ENCODE assay signal across 8 cellular contexts in genomic region chr17:30831663-30832437, GRCh38. TPM values are rescaled to one million over a fixed set of nuclear protein-coding genes. Genes with fewer than 3 reads are reported as not detected.
DNase-seq lines count a peak whose midpoint lies in the region; TF ChIP-seq lines count a peak whose summit lies in the region.

A gene with protein sequence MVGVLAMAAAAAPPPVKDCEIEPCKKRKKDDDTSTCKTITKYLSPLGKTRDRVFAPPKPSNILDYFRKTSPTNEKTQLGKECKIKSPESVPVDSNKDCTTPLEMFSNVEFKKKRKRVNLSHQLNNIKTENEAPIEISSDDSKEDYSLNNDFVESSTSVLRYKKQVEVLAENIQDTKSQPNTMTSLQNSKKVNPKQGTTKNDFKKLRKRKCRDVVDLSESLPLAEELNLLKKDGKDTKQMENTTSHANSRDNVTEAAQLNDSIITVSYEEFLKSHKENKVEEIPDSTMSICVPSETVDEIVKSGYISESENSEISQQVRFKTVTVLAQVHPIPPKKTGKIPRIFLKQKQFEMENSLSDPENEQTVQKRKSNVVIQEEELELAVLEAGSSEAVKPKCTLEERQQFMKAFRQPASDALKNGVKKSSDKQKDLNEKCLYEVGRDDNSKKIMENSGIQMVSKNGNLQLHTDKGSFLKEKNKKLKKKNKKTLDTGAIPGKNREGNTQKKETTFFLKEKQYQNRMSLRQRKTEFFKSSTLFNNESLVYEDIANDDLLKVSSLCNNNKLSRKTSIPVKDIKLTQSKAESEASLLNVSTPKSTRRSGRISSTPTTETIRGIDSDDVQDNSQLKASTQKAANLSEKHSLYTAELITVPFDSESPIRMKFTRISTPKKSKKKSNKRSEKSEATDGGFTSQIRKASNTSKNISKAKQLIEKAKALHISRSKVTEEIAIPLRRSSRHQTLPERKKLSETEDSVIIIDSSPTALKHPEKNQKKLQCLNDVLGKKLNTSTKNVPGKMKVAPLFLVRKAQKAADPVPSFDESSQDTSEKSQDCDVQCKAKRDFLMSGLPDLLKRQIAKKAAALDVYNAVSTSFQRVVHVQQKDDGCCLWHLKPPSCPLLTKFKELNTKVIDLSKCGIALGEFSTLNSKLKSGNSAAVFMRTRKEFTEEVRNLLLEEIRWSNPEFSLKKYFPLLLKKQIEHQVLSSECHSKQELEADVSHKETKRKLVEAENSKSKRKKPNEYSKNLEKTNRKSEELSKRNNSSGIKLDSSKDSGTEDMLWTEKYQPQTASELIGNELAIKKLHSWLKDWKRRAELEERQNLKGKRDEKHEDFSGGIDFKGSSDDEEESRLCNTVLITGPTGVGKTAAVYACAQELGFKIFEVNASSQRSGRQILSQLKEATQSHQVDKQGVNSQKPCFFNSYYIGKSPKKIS (N-terminal part only) (plus strand): TSS chr17:30831966. CDS start chr17:30832348, 382 bp downstream.

- H3K9me2 ChIP-seq in SK-N-SH: no peaks in the 10 kb centered on the region

- peak within 1 kb of the TSS; percentile 78 to 90 for H3K4me3 ChIP-seq in SK-N-SH (ENCODE audit: low read depth in 2 of 2, low read length in 1 of 2)

- H2AFZ ChIP-seq in SK-N-SH (ENCODE audit: low read depth): peak within 1 kb of the TSS; percentile 98

- no peaks in the 10 kb centered on the region for H3K27me3 ChIP-seq in SK-N-SH (ENCODE audit: insufficient read depth)

- peaks cover 23% of the 10 kb centered on the region for H3K4me1 Mint-ChIP-seq in activated naive CD4-positive, alpha-beta T cell treated with anti-CD3 and anti-CD28 coated beads for 36 hours (ENCODE audit: low read depth)

- H3K79me2 ChIP-seq in SK-N-SH (ENCODE audit: insufficient read depth): peaks cover 39% of the 10 kb centered on the region

- no peaks in the 10 kb centered on the region for H3K9me3 ChIP-seq in SK-N-SH

- WGBS in SK-N-SH (ENCODE audit: low lambda C conversion rate): under 1% methylated on average over 54 of the region's 59 CpGs

- POLR2A ChIA-PET in SK-N-SH (lab: Yijun Ruan, JAX): no interaction called here

- TF ChIP-seq EP300 in SK-N-SH (IDR thresholded peaks at IDR 0.05; ENCODE audit: borderline replicate concordance in 1 of 2, low read depth in 1 of 2, low read length in 1 of 2): no peak; a peak in 1 of 4 replicates

- peak within 1 kb of the TSS; percentile 97 for H3K4me3 Mint-ChIP-seq in activated naive CD4-positive, alpha-beta T cell treated with anti-CD3 and anti-CD28 coated beads for 36 hours

- no peak for TF ChIP-seq RAD21 in SK-N-SH (IDR thresholded peaks at IDR 0.05; ENCODE audit: low read length)

- peaks cover 22% of the 10 kb centered on the region for H3K36me3 Mint-ChIP-seq in activated naive CD4-positive, alpha-beta T cell treated with anti-CD3 and anti-CD28 coated beads for 36 hours (ENCODE audit: low read depth)

- DNase-seq in DMS153 (lab: John Stamatoyannopoulos, UW): peak; percentile 79
- DNase-seq in HCEC 1CT: peak; percentile 89
- DNase-seq in NCI-H1092 treated with DMSO at 0.1 percent for 48 hours (lab: John Stamatoyannopoulos, UW): peak; percentile 93
- peak; percentile 92 for DNase-seq in SK-N-SH
- peak; percentile 93 for DNase-seq in activated naive CD4-positive, alpha-beta T cell treated with anti-CD3 and anti-CD28 coated beads for 36 hours
- peak; percentile 66 for DNase-seq in glomerular endothelial cell (ENCODE audit: extremely low read depth, low read depth, low spot score)
- peak in 55 of 56 donors; percentile 18 to 93 (median 81) for DNase-seq in nucleus accumbens (lab: John Stamatoyannopoulos, UW)
- DNase-seq in superior temporal gyrus (ENCODE audit: extremely low spot score): peak; percentile 96

- intact Hi-C loops in activated naive CD4-positive, alpha-beta T cell treated with anti-CD3 and anti-CD28 coated beads for 36 hours (cut with micrococcal nuclease): loop anchor here (1.0 to 5.0 kb wide), 4 partner anchors 8 to 716 kb away; partner anchors contain the start of genes CRLF3, NSRP1 and TEFM

- peak within 1 kb of the TSS; percentile 35 to 72 for H3K27ac ChIP-seq in SK-N-SH (ENCODE audit: low read depth in 2 of 2, low read length in 1 of 2)

- H3K4me2 ChIP-seq in SK-N-SH: peak within 1 kb of the TSS; percentile 88

- peaks cover 0 to 14% of the 10 kb centered on the region in 2 experiments; a peak in 2 of 4 replicates for H3K4me1 ChIP-seq in SK-N-SH (ENCODE audit: control insufficient read depth in 1 of 2, insufficient read depth in 2 of 2, low read depth in 1 of 2, low read length in 1 of 2)

- H3F3A ChIP-seq in SK-N-SH (replicated peaks; ENCODE audit: insufficient read depth): peaks cover 7% of the 10 kb centered on the region

- no peaks in the 10 kb centered on the region for H4K20me1 ChIP-seq in SK-N-SH (ENCODE audit: insufficient read depth)

- CTCF ChIA-PET in SK-N-SH (lab: Yijun Ruan, JAX): interaction anchor here (0.5 to 0.9 kb wide), 2 partner anchors 9 to 18 kb away, joined by 3 read pairs; no protein-coding TSS in a partner anchor
- CTCF ChIA-PET in activated naive CD4-positive, alpha-beta T cell treated with anti-CD3 and anti-CD28 coated beads for 36 hours (lab: Charles Lee): interaction anchor here (0.6 to 1.0 kb wide), 3 partner anchors 12 to 454 kb away, joined by 3 to 4 read pairs (median 4); no protein-coding TSS in a partner anchor

- TF ChIP-seq CTCF in SK-N-SH (IDR thresholded peaks at IDR 0.05): no peak

- peaks cover 1 to 2% of the 10 kb centered on the region in 2 experiments for H3K36me3 ChIP-seq in SK-N-SH (replicated peaks in 1 of 2; ENCODE audit: control insufficient read depth in 1 of 2, insufficient read depth in 2 of 2, low read length in 1 of 2)

- no peaks in the 10 kb centered on the region for H3K9me3 Mint-ChIP-seq in activated naive CD4-positive, alpha-beta T cell treated with anti-CD3 and anti-CD28 coated beads for 36 hours

- peak within 1 kb of the TSS; percentile 91 for H3K9ac ChIP-seq in SK-N-SH

- peak within 1 kb of the TSS; percentile 90 for H3K27ac Mint-ChIP-seq in activated naive CD4-positive, alpha-beta T cell treated with anti-CD3 and anti-CD28 coated beads for 36 hours

- H3K27me3 Mint-ChIP-seq in activated naive CD4-positive, alpha-beta T cell treated with anti-CD3 and anti-CD28 coated beads for 36 hours (ENCODE audit: low read depth): no peaks in the 10 kb centered on the region

TF ChIP-seq in SK-N-SH, 30 proteins besides CTCF, POLR2A, EP300 and RAD21 (continues in another document):
- TF ChIP-seq, protein P1, sequence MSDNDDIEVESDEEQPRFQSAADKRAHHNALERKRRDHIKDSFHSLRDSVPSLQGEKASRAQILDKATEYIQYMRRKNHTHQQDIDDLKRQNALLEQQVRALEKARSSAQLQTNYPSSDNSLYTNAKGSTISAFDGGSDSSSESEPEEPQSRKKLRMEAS (IDR thresholded peaks at IDR 0.05; ENCODE audit: low read depth): peak; percentile 83
- TF ChIP-seq SIN3A (IDR thresholded peaks at IDR 0.05; ENCODE audit: borderline replicate concordance, low read depth, low read length) (peak; percentile 99), MEF2A (IDR thresholded peaks at IDR 0.05; ENCODE audit: borderline replicate concordance, low read depth) (no peak), NRF1 (IDR thresholded peaks at IDR 0.05; ENCODE audit: low read depth, low read length) (peak; percentile 63), JUND (IDR thresholded peaks at IDR 0.05) (no peak), MXI1 (IDR thresholded peaks at IDR 0.05; ENCODE audit: low read depth, low read length) (peak; percentile 71), RCOR1 (IDR thresholded peaks at IDR 0.05; ENCODE audit: low read length) (peak; percentile 56), YY1 (IDR thresholded peaks at IDR 0.05; ENCODE audit: low read depth) (peak; percentile 54), CHD2 (IDR thresholded peaks at IDR 0.05; ENCODE audit: low read length, partially characterized antibody) (peak; percentile 82), TAF1 (IDR thresholded peaks at IDR 0.05; ENCODE audit: borderline replicate concordance, low read depth, low read length) (peak; percentile 72; the same call in 1 of the 2 replicates)
- TF ChIP-seq, protein P2, sequence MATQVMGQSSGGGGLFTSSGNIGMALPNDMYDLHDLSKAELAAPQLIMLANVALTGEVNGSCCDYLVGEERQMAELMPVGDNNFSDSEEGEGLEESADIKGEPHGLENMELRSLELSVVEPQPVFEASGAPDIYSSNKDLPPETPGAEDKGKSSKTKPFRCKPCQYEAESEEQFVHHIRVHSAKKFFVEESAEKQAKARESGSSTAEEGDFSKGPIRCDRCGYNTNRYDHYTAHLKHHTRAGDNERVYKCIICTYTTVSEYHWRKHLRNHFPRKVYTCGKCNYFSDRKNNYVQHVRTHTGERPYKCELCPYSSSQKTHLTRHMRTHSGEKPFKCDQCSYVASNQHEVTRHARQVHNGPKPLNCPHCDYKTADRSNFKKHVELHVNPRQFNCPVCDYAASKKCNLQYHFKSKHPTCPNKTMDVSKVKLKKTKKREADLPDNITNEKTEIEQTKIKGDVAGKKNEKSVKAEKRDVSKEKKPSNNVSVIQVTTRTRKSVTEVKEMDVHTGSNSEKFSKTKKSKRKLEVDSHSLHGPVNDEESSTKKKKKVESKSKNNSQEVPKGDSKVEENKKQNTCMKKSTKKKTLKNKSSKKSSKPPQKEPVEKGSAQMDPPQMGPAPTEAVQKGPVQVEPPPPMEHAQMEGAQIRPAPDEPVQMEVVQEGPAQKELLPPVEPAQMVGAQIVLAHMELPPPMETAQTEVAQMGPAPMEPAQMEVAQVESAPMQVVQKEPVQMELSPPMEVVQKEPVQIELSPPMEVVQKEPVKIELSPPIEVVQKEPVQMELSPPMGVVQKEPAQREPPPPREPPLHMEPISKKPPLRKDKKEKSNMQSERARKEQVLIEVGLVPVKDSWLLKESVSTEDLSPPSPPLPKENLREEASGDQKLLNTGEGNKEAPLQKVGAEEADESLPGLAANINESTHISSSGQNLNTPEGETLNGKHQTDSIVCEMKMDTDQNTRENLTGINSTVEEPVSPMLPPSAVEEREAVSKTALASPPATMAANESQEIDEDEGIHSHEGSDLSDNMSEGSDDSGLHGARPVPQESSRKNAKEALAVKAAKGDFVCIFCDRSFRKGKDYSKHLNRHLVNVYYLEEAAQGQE (IDR thresholded peaks at IDR 0.05; ENCODE audit: low read depth, low read length): peak; percentile 76; the same call in 1 of the 2 replicates

RNA-seq across cellular contexts. Expression of the gene that starts here (rescaled TPM):
- 0.66 and 0.75 TPM in 2 replicates for polyA plus RNA-seq in SK-N-SH (2012; rRNA removed)
- 0.73 and 0.77 TPM in 2 replicates for polyA plus RNA-seq in SK-N-SH (2012; cell fraction: cytosol; rRNA removed)
- polyA plus RNA-seq in SK-N-SH (2012; cell fraction: nucleus; rRNA removed): 1.2 and 1.8 TPM in 2 replicates
- total RNA-seq in activated naive CD4-positive, alpha-beta T cell treated with anti-CD3 and anti-CD28 coated beads for 36 hours: 10 to 100 TPM; 33.3 to 33.5 TPM
- total RNA-seq in glomerular endothelial cell: 3.1 and 3.7 TPM in 2 replicates

Comparison
In these comparisons a context has a peak if more than half of its experiments do, and no peak if none do; other contexts are left out.
1. Peak in every context shown above with its lines: DNase-seq, H3K4me3 ChIP-seq and H3K27ac ChIP-seq.